Comparison of ENCODE assay signal across 15 cellular contexts in genomic region chr6:54698974-54699373, GRCh38.
DNase-seq lines count a peak whose midpoint lies in the region; ATAC-seq and TF ChIP-seq lines count a peak whose summit lies in the region.
"Had no signal": no experiment of that assay in that cellular context is flagged by ENCODE, and none has a peak within 500 bp of the region (broad histone marks: within the 10 kb centered on the region; RNA-seq: fewer than 3 reads in every experiment).

No MANE protein-coding gene starts in this region.

- no peaks in the 10 kb centered on the region for H3K4me1 Mint-ChIP-seq in activated T-helper 2 cell treated with anti-CD3 and anti-CD28 coated beads, Interferon-gamma antibody, Interleukin-2, Interleukin-4, amounts not matched to agents 10 μg/mL and 5 μg/mL and 100 μg/mL, durations not matched to agents 14 hours and 24 hours and 36 hours (ENCODE audit: low read depth)
- no peaks in the 10 kb centered on the region for H3K4me1 Mint-ChIP-seq in activated naive CD4-positive, alpha-beta T cell treated with anti-CD3 and anti-CD28 coated beads, Interleukin-2, amount 10 ng/mL, durations not matched to agents 7 days and 5 days
- H3K4me1 Mint-ChIP-seq: activated CD8-positive, alpha-beta memory T cell treated with anti-CD3 and anti-CD28 coated beads, Interleukin-2, amount 10 ng/mL, durations not matched to agents 7 days and 5 days; endodermal cell had no signal

- no peak overlapping the region for H3K27ac ChIP-seq in OCI-LY3 (ENCODE audit: low read length)
- H3K27ac ChIP-seq in substantia nigra (ENCODE audit: low read depth, low read length, poor library complexity, severe bottlenecking) = no peak overlapping the region
- H3K27ac ChIP-seq: ascending aorta, right atrium auricular region, tibial artery had no signal

- H3K27me3 ChIP-seq in OCI-LY3 (ENCODE audit: low read depth, low read length) = no peaks in the 10 kb centered on the region
- H3K27me3 ChIP-seq: ascending aorta, right atrium auricular region, tibial artery had no signal

- DNase-seq in putamen (ENCODE audit: low spot score) (peak; percentile 35), substantia nigra (lab: John Stamatoyannopoulos, UW) (no peak)
- no peak for DNase-seq in activated T-helper 2 cell treated with anti-CD3 and anti-CD28 coated beads, Interferon-gamma antibody, Interleukin-2, Interleukin-4, amounts not matched to agents 10 μg/mL and 5 μg/mL and 100 μg/mL, durations not matched to agents 14 hours and 24 hours and 36 hours (ENCODE audit: low spot score)
- no peak for DNase-seq in activated naive CD4-positive, alpha-beta T cell treated with anti-CD3 and anti-CD28 coated beads, Interleukin-2, amount 10 ng/mL, durations not matched to agents 7 days and 5 days
- DNase-seq: activated CD8-positive, alpha-beta memory T cell treated with anti-CD3 and anti-CD28 coated beads, Interleukin-2, amount 10 ng/mL, durations not matched to agents 7 days and 5 days; endodermal cell; HCEC 1CT; hypothalamus; NCI-H2029; tibial artery had no signal

- H4K20me1 ChIP-seq in OCI-LY3 (ENCODE audit: insufficient read depth, low read length) = no peaks in the 10 kb centered on the region

- no peaks in the 10 kb centered on the region for H3K36me3 Mint-ChIP-seq in activated T-helper 2 cell treated with anti-CD3 and anti-CD28 coated beads, Interferon-gamma antibody, Interleukin-2, Interleukin-4, amounts not matched to agents 10 μg/mL and 5 μg/mL and 100 μg/mL, durations not matched to agents 14 hours and 24 hours and 36 hours (ENCODE audit: low read depth)
- H3K36me3 Mint-ChIP-seq in activated naive CD4-positive, alpha-beta T cell treated with anti-CD3 and anti-CD28 coated beads, Interleukin-2, amount 10 ng/mL, durations not matched to agents 7 days and 5 days = no peaks in the 10 kb centered on the region
- H3K36me3 Mint-ChIP-seq: activated CD8-positive, alpha-beta memory T cell treated with anti-CD3 and anti-CD28 coated beads, Interleukin-2, amount 10 ng/mL, durations not matched to agents 7 days and 5 days had no signal

- ATAC-seq in GM18870 (IDR thresholded peaks at IDR 0.05; ENCODE audit: unreplicated experiment) (peak; percentile 75), HG02588 (IDR thresholded peaks at IDR 0.05; ENCODE audit: unreplicated experiment) (peak; percentile 66)
- ATAC-seq: activated CD8-positive, alpha-beta memory T cell treated with anti-CD3 and anti-CD28 coated beads, Interleukin-2, amount 10 ng/mL, durations not matched to agents 7 days and 5 days had no signal

- intact Hi-C loops in activated T-helper 2 cell treated with anti-CD3 and anti-CD28 coated beads, Interferon-gamma antibody, Interleukin-2, Interleukin-4, amounts not matched to agents 10 μg/mL and 5 μg/mL and 100 μg/mL, durations not matched to agents 14 hours and 24 hours and 36 hours (cut with micrococcal nuclease) = no loop called here

- peaks cover 44% of the 10 kb centered on the region for H3K4me1 ChIP-seq in OCI-LY3 (ENCODE audit: low read length)
- H3K4me1 ChIP-seq: ascending aorta, tibial artery had no signal

- no peak for TF ChIP-seq CTCF in OCI-LY3 (IDR thresholded peaks at IDR 0.05; ENCODE audit: low read depth, low read length)

- H3K9ac ChIP-seq in OCI-LY3 (ENCODE audit: low read length) = no peak overlapping the region

- peak overlapping the region; percentile 15 for H3K4me2 ChIP-seq in OCI-LY3 (ENCODE audit: low read length)

- H3K27ac Mint-ChIP-seq in activated T-helper 2 cell treated with anti-CD3 and anti-CD28 coated beads, Interferon-gamma antibody, Interleukin-2, Interleukin-4, amounts not matched to agents 10 μg/mL and 5 μg/mL and 100 μg/mL, durations not matched to agents 14 hours and 24 hours and 36 hours = no peak overlapping the region
- no peak overlapping the region for H3K27ac Mint-ChIP-seq in activated naive CD4-positive, alpha-beta T cell treated with anti-CD3 and anti-CD28 coated beads, Interleukin-2, amount 10 ng/mL, durations not matched to agents 7 days and 5 days
- H3K27ac Mint-ChIP-seq: activated CD8-positive, alpha-beta memory T cell treated with anti-CD3 and anti-CD28 coated beads, Interleukin-2, amount 10 ng/mL, durations not matched to agents 7 days and 5 days; endodermal cell had no signal

- peak overlapping the region; percentile 5; the same call in 1 of the 2 replicates for H2AFZ ChIP-seq in OCI-LY3 (ENCODE audit: low read depth, low read length)

- H3K9me3 ChIP-seq in OCI-LY3 (ENCODE audit: insufficient read depth, low read length) = no peaks in the 10 kb centered on the region
- H3K9me3 ChIP-seq: ascending aorta, right atrium auricular region, tibial artery had no signal

- no peak overlapping the region for H3K4me3 ChIP-seq in OCI-LY3 (ENCODE audit: low read length)
- H3K4me3 ChIP-seq: ascending aorta, right atrium auricular region, tibial artery had no signal

- no peaks in the 10 kb centered on the region for H3K79me2 ChIP-seq in OCI-LY3 (ENCODE audit: low read length)

- no peaks in the 10 kb centered on the region for H3K9me3 Mint-ChIP-seq in activated T-helper 2 cell treated with anti-CD3 and anti-CD28 coated beads, Interferon-gamma antibody, Interleukin-2, Interleukin-4, amounts not matched to agents 10 μg/mL and 5 μg/mL and 100 μg/mL, durations not matched to agents 14 hours and 24 hours and 36 hours
- H3K9me3 Mint-ChIP-seq in activated naive CD4-positive, alpha-beta T cell treated with anti-CD3 and anti-CD28 coated beads, Interleukin-2, amount 10 ng/mL, durations not matched to agents 7 days and 5 days = peaks cover 3% of the 10 kb centered on the region
- H3K9me3 Mint-ChIP-seq: endodermal cell had no signal

- no peaks in the 10 kb centered on the region for H3K36me3 ChIP-seq in OCI-LY3 (replicated peaks; ENCODE audit: low read depth, low read length)
- H3K36me3 ChIP-seq: ascending aorta, right atrium auricular region, tibial artery had no signal

- H3K4me3 Mint-ChIP-seq in activated T-helper 2 cell treated with anti-CD3 and anti-CD28 coated beads, Interferon-gamma antibody, Interleukin-2, Interleukin-4, amounts not matched to agents 10 μg/mL and 5 μg/mL and 100 μg/mL, durations not matched to agents 14 hours and 24 hours and 36 hours (ENCODE audit: low read depth) = no peak overlapping the region
- H3K4me3 Mint-ChIP-seq in activated naive CD4-positive, alpha-beta T cell treated with anti-CD3 and anti-CD28 coated beads, Interleukin-2, amount 10 ng/mL, durations not matched to agents 7 days and 5 days = no peak overlapping the region
- H3K4me3 Mint-ChIP-seq: activated CD8-positive, alpha-beta memory T cell treated with anti-CD3 and anti-CD28 coated beads, Interleukin-2, amount 10 ng/mL, durations not matched to agents 7 days and 5 days; endodermal cell had no signal

- H3K27me3 Mint-ChIP-seq in activated T-helper 2 cell treated with anti-CD3 and anti-CD28 coated beads, Interferon-gamma antibody, Interleukin-2, Interleukin-4, amounts not matched to agents 10 μg/mL and 5 μg/mL and 100 μg/mL, durations not matched to agents 14 hours and 24 hours and 36 hours (ENCODE audit: low read depth) = no peaks in the 10 kb centered on the region
- no peaks in the 10 kb centered on the region for H3K27me3 Mint-ChIP-seq in activated naive CD4-positive, alpha-beta T cell treated with anti-CD3 and anti-CD28 coated beads, Interleukin-2, amount 10 ng/mL, durations not matched to agents 7 days and 5 days
- H3K27me3 Mint-ChIP-seq: activated CD8-positive, alpha-beta memory T cell treated with anti-CD3 and anti-CD28 coated beads, Interleukin-2, amount 10 ng/mL, durations not matched to agents 7 days and 5 days had no signal

- CTCF ChIA-PET in activated naive CD4-positive, alpha-beta T cell treated with anti-CD3 and anti-CD28 coated beads, Interleukin-2, amount 10 ng/mL, durations not matched to agents 7 days and 5 days (lab: Charles Lee) = no interaction called here
